Comparison of ENCODE assay signal across 8 cellular contexts in the genomic region with DNA sequence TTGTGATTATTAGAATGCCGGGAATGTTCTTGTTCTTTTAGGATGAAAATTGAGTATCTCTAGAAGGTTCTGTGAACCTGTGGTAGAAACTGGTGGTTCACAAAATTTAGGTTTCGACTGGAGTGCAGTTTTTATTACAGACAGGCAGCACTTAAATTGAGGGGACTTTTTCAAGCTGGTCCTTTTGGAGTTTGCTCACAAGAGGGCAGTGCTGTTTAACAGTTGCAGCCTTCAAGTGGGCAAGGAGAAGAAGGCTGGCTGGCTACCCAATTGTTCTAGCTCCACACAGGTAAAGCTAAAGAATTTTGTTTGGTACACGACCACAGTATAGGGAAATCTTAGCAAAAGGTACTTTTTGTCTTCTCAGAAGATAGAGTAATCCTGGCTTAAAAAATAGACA.
DNase-seq lines count a peak whose midpoint lies in the region; ATAC-seq, FAIRE-seq and TF ChIP-seq lines count a peak whose summit lies in the region.
"Had no signal": no experiment of that assay in that cellular context is flagged by ENCODE, and none has a peak within 500 bp of the region (broad histone marks: within the 10 kb centered on the region; RNA-seq: fewer than 3 reads in every experiment).

No MANE protein-coding gene starts in this region.

- H3K4me3 Mint-ChIP-seq in immature natural killer cell = no peak overlapping the region

- no peaks in the 10 kb centered on the region for H3K36me3 ChIP-seq in K562 (ENCODE audit: control insufficient read depth, insufficient read depth, low read length)

- no peaks in the 10 kb centered on the region for H3K9me3 Mint-ChIP-seq in immature natural killer cell
- H3K9me3 Mint-ChIP-seq: activated naive CD4-positive, alpha-beta T cell treated with anti-CD3 and anti-CD28 coated beads, Interleukin-2, amount 50 U/mL, for 72 hours had no signal

- POLR2A ChIA-PET in K562 (lab: Yijun Ruan, JAX) = no interaction called here

- CTCF ChIA-PET in K562 (lab: Yijun Ruan, JAX; ENCODE audit: low intra/inter-chr PET ratio) = interaction anchor here (0.7 kb wide), 1 partner anchor 1345 kb away, joined by 3 read pairs; no protein-coding TSS in a partner anchor

- WGBS in K562 (ENCODE audit: insufficient coverage, low coverage, missing lambda C conversion rate) = 0% methylated on average over 3 of the region's 3 CpGs

- peak; percentile 60 to 74 (median 62) for TF ChIP-seq CTCF in K562 (IDR thresholded peaks at IDR 0.05 in 2 of 3, conservative IDR thresholded peaks at IDR 0.05 in 1 of 3; ENCODE audit: insufficient read depth in 2 of 3, low read depth in 1 of 3, low read length in 3 of 3)

- DNase-seq in Jurkat, Clone E6-1 (ENCODE audit: low read depth, low spot score) = peak; percentile 66
- peak; percentile 72 for DNase-seq in OCI-M1 (lab: John Stamatoyannopoulos, UW)
- DNase-seq in K562 (ENCODE audit: extremely low read depth in 1 of 4, low spot score in 3 of 4) = peak; percentile 31 to 70 (median 45)
- peak in 2 of 3 donors; percentile 5 to 9 for DNase-seq in immature natural killer cell
- DNase-seq in stimulated activated CD4-positive, alpha-beta T cell treated with anti-CD3 and anti-CD28 coated beads, Interleukin-4, amount 100 ng/mL, for 1 hour = peak; percentile 2

- H4K20me1 ChIP-seq in K562 (replicated peaks; ENCODE audit: control insufficient read depth, insufficient read depth, low read length) = no peaks in the 10 kb centered on the region

- no peaks in the 10 kb centered on the region for H3K9me1 ChIP-seq in K562 (ENCODE audit: control insufficient read depth, insufficient read depth, low read length)

- H3K9ac ChIP-seq in K562 (ENCODE audit: insufficient read depth in 1 of 2, low read depth in 2 of 2, low read length in 2 of 2) = no peak overlapping the region

- peaks cover 2 to 12% (median 7%) of the 10 kb centered on the region in 3 donors for H3K27me3 Mint-ChIP-seq in immature natural killer cell (ENCODE audit: low read depth in 3 of 3)

- H3K36me3 Mint-ChIP-seq in immature natural killer cell = no peaks in the 10 kb centered on the region
- H3K36me3 Mint-ChIP-seq: activated naive CD4-positive, alpha-beta T cell treated with anti-CD3 and anti-CD28 coated beads, Interleukin-2, amount 50 U/mL, for 72 hours had no signal

- no peak overlapping the region for H3K27ac Mint-ChIP-seq in immature natural killer cell
- H3K27ac Mint-ChIP-seq: activated naive CD4-positive, alpha-beta T cell treated with anti-CD3 and anti-CD28 coated beads, Interleukin-2, amount 50 U/mL, for 72 hours had no signal

- H3K4me1 ChIP-seq in K562 (replicated peaks in 1 of 2; ENCODE audit: control insufficient read depth in 2 of 2, insufficient read depth in 2 of 2, low read length in 2 of 2) = no peaks in the 10 kb centered on the region

- no peak overlapping the region for H2AFZ ChIP-seq in K562 (ENCODE audit: low read depth, low read length)

- no peaks in the 10 kb centered on the region for H3K9me3 ChIP-seq in K562 (replicated peaks; ENCODE audit: control insufficient read depth, insufficient read depth, low read depth, low read length)

- H3K27ac ChIP-seq in K562 (ENCODE audit: extremely low read depth, low read depth, low read length) = no peak overlapping the region

- H3K79me2 ChIP-seq in K562 (ENCODE audit: control insufficient read depth, insufficient read depth, low read length) = no peaks in the 10 kb centered on the region

- intact Hi-C loops in K562 (cut with micrococcal nuclease) = loop anchor here (2.0 to 10.0 kb wide), 5 partner anchors 64 to 1348 kb away; no protein-coding TSS in a partner anchor

- no peak overlapping the region for H3K4me2 ChIP-seq in K562 (ENCODE audit: insufficient read depth, low read length)

- peak; percentile 73 to 85 for TF ChIP-seq RAD21 in K562 (CRISPR knock-in tag; conservative IDR thresholded peaks at IDR 0.05 in 1 of 2, IDR thresholded peaks at IDR 0.05 in 1 of 2)

- H3K4me1 Mint-ChIP-seq in immature natural killer cell = no peaks in the 10 kb centered on the region

- in situ Hi-C loops in K562 (cut with MboI) = no loop called here

- no TSS peak for BruUV-seq in K562 (replicated peaks; lab: Mats Ljungman, UMichigan)

- no peaks in the 10 kb centered on the region for H3K27me3 ChIP-seq in K562 (ENCODE audit: control insufficient read depth in 2 of 2, insufficient read depth in 2 of 2, low read length in 2 of 2)

- ATAC-seq in GM21423 (IDR thresholded peaks at IDR 0.05; ENCODE audit: unreplicated experiment) (peak; percentile 68), K562 (peak; percentile 91)

- no peak overlapping the region for H3K4me3 ChIP-seq in Jurkat, Clone E6-1 (ENCODE audit: low read length)
- no peak overlapping the region for H3K4me3 ChIP-seq in K562

- peak; percentile 82 for FAIRE-seq in G401.6 (lab: Jason Lieb, UNC)
- peak; percentile 73 for FAIRE-seq in K562 (lab: Jason Lieb, UNC)

- TF ChIP-seq EP300 in K562 (IDR thresholded peaks at IDR 0.05; ENCODE audit: low read length) = no peak

- no peak for TF ChIP-seq POLR2A in K562 (conservative IDR thresholded peaks at IDR 0.05)

TF ChIP-seq in K562, 482 proteins besides CTCF, POLR2A, EP300 and RAD21:
- TF ChIP-seq SMC3 (conservative IDR thresholded peaks at IDR 0.05; ENCODE audit: insufficient read depth, low read depth, low read length) (peak; percentile 57), STAG1 (CRISPR knock-in tag; IDR thresholded peaks at IDR 0.05; ENCODE audit: borderline replicate concordance) (peak; percentile 43; the same call in 1 of the 2 replicates), DEAF1 (CRISPR knock-in tag; IDR thresholded peaks at IDR 0.05) (0 out of 2 replicates have a peak, but pooled peaks have one; percentile 36), MXI1 (IDR thresholded peaks at IDR 0.05; ENCODE audit: low read depth, low read length) (no peak)

Comparison
In these comparisons a context has a peak if more than half of its experiments do, and no peak if none do; other contexts are left out.
1. DNase-seq: peak in every context shown above with its lines; median percentile 72 in OCI-M1; 66 in Jurkat, Clone E6-1; 45 in K562; 7 in immature natural killer cell; 2 in stimulated activated CD4-positive, alpha-beta T cell treated with anti-CD3 and anti-CD28 coated beads, Interleukin-4, amount 100 ng/mL, for 1 hour.